20 cellular contexts compared by ENCODE assay signal in the genomic region with DNA sequence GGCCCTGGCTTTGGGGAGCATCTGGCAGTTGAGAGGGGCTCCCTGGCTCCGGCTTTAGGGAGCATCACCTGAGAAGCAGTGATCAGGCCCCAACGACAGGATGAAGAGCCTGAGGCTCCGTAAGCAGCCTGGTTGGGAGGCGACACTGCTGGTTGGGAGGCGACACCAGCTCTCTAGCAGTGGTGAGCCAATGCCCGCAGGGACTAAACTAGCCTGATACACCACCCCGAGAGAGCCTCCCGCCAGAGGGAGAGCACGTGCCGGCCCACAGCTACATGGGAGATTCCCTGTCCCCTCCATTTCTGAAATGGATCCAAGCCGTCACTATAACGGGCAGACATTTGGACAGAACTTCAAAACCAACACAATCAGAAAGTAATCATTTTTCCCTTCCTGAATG.
"Had no signal": no experiment of that assay in that cellular context is flagged by ENCODE, and none has a peak within 500 bp of the region (broad histone marks: within the 10 kb centered on the region; RNA-seq: fewer than 3 reads in every experiment).

No MANE protein-coding gene starts in this region.

- H3K4me3 Mint-ChIP-seq: naive thymus-derived CD8-positive, alpha-beta T cell; nephron progenitor cell; stimulated activated effector memory CD8-positive, alpha-beta T cell treated with anti-CD3 and anti-CD28 coated beads, Interleukin-12 subunit alpha, Interleukin-12 subunit beta, amount 100 ng/mL, for 72 hours had no signal

- H3K36me3 Mint-ChIP-seq: naive thymus-derived CD8-positive, alpha-beta T cell; stimulated activated effector memory CD8-positive, alpha-beta T cell treated with anti-CD3 and anti-CD28 coated beads, Interleukin-12 subunit alpha, Interleukin-12 subunit beta, amount 100 ng/mL, for 72 hours had no signal

- H3K4me1 ChIP-seq: pancreas, sigmoid colon, stomach had no signal

- H3K9me3 ChIP-seq: neutrophil, pancreas, sigmoid colon, stomach, thyroid gland had no signal

- H3K27ac Mint-ChIP-seq: naive thymus-derived CD8-positive, alpha-beta T cell; nephron progenitor cell; stimulated activated effector memory CD8-positive, alpha-beta T cell treated with anti-CD3 and anti-CD28 coated beads, Interleukin-12 subunit alpha, Interleukin-12 subunit beta, amount 100 ng/mL, for 72 hours had no signal

- DNase-seq: cortex of kidney; dorsolateral prefrontal cortex; effector CD4-positive, alpha-beta T cell; kidney; mesenchymal stem cell; naive thymus-derived CD8-positive, alpha-beta T cell; nephron progenitor cell; pancreas; retina; sigmoid colon; stimulated activated CD4-positive, alpha-beta T cell treated with anti-CD3 and anti-CD28 coated beads, Interleukin-2, amount 100 ng/mL, for 24 hours; stimulated activated CD4-positive, alpha-beta T cell treated with anti-CD3 and anti-CD28 coated beads, Interleukin-4, amount 100 ng/mL, for 24 hours; stimulated activated naive CD4-positive, alpha-beta T cell treated with Interleukin-2 at 50 U/mL for 16 hours; stomach; thyroid gland; trophoblast cell had no signal

- ATAC-seq: naive thymus-derived CD8-positive, alpha-beta T cell; pancreas; stimulated activated effector memory CD8-positive, alpha-beta T cell treated with anti-CD3 and anti-CD28 coated beads, Interleukin-12 subunit alpha, Interleukin-12 subunit beta, amount 100 ng/mL, for 72 hours had no signal

- H3K27me3 ChIP-seq: cardiac muscle cell, dorsolateral prefrontal cortex, hepatocyte, neutrophil, pancreas, sigmoid colon, thyroid gland had no signal

- H3K36me3 ChIP-seq: cardiac muscle cell, neutrophil, pancreas, sigmoid colon, stomach, thyroid gland had no signal

- H3K27ac ChIP-seq: cardiac muscle cell, dorsolateral prefrontal cortex, hepatocyte, neutrophil, pancreas, sigmoid colon, stomach, thyroid gland had no signal

- H3K4me1 Mint-ChIP-seq: naive thymus-derived CD8-positive, alpha-beta T cell had no signal

- H3K4me3 ChIP-seq: cardiac muscle cell, dorsolateral prefrontal cortex, hepatocyte, pancreas, sigmoid colon, stomach, thyroid gland had no signal

- H3K9me3 Mint-ChIP-seq: naive thymus-derived CD8-positive, alpha-beta T cell; stimulated activated effector memory CD8-positive, alpha-beta T cell treated with anti-CD3 and anti-CD28 coated beads, Interleukin-12 subunit alpha, Interleukin-12 subunit beta, amount 100 ng/mL, for 72 hours had no signal
